Comparison of ENCODE assay signal across 8 cellular contexts in genomic region chr6:73695619-73696421, GRCh38. TPM values are rescaled to one million over a fixed set of nuclear protein-coding genes. Genes with fewer than 3 reads are reported as not detected.
A peak's percentile ranks its signal among the peaks of the same experiment; 100 is the strongest.
DNase-seq lines count a peak whose midpoint lies in the region; ATAC-seq and TF ChIP-seq lines count a peak whose summit lies in the region.

Gene CD109 (plus strand): TSS chr6:73696203. CDS start chr6:73696216, 13 bp downstream.

- peak within 1 kb of the TSS; percentile 85 for H3K4me3 ChIP-seq in osteoblast (ENCODE audit: insufficient read depth, low read length)
- peak within 1 kb of the TSS; percentile 66 for H3K4me3 ChIP-seq in thymus (ENCODE audit: low read length)

- peaks cover 10% of the 10 kb centered on the region for H3K36me3 ChIP-seq in osteoblast (ENCODE audit: insufficient read depth, low read length)
- H3K36me3 ChIP-seq in thymus (ENCODE audit: control insufficient read depth, insufficient read depth), result no peaks in the 10 kb centered on the region

- H3K79me2 ChIP-seq in osteoblast (ENCODE audit: insufficient read depth, low read length), result peaks cover 35% of the 10 kb centered on the region

- peak; percentile 51 for DNase-seq in Ammon's horn (ENCODE audit: low spot score)
- DNase-seq in GM19238 (ENCODE audit: insufficient read length, low spot score), result peak; percentile 19
- DNase-seq in RPMI7951 (ENCODE audit: low read depth), result peak; percentile 90
- DNase-seq in activated gamma-delta T cell treated with Interleukin-2 at 50 U/mL for 16 hours, result peak; percentile 38
- peak; percentile 73 for DNase-seq in glomerular endothelial cell (ENCODE audit: extremely low read depth, low read depth, low spot score)
- DNase-seq in osteoblast (ENCODE audit: insufficient read length, low spot score, missing footprints), result peak; percentile 90

- H3K27ac ChIP-seq in osteoblast (ENCODE audit: low read depth, low read length) (peak within 1 kb of the TSS; percentile 83), thymus (ENCODE audit: low read depth) (peak within 1 kb of the TSS; percentile 47)

- peak; percentile 63 for ATAC-seq in HG03439 (IDR thresholded peaks at IDR 0.05; ENCODE audit: unreplicated experiment)

- WGBS in thymus, result under 1% methylated on average over 61 of the region's 61 CpGs

- no peaks in the 10 kb centered on the region for H4K20me1 ChIP-seq in osteoblast (ENCODE audit: insufficient read depth, low read length)

- H3K4me1 ChIP-seq in osteoblast (ENCODE audit: insufficient read depth, low read length) (peaks cover 22% of the 10 kb centered on the region), thymus (ENCODE audit: control insufficient read depth, insufficient read depth, low read length) (peaks cover 7% of the 10 kb centered on the region)

- no peaks in the 10 kb centered on the region for H3K9me3 ChIP-seq in osteoblast (ENCODE audit: low read depth, low read length)
- no peaks in the 10 kb centered on the region for H3K9me3 ChIP-seq in thymus (ENCODE audit: control insufficient read depth)

- H3K27me3 ChIP-seq in osteoblast (ENCODE audit: insufficient read depth, low read length) (no peaks in the 10 kb centered on the region), thymus (ENCODE audit: control insufficient read depth, insufficient read depth) (no peaks in the 10 kb centered on the region)

- peak within 1 kb of the TSS; percentile 90 for H2AFZ ChIP-seq in osteoblast (ENCODE audit: low read length)

- no peak for TF ChIP-seq CTCF in osteoblast (IDR thresholded peaks at IDR 0.05; ENCODE audit: extremely low read depth, low read depth, low read length)

- H3K4me2 ChIP-seq in osteoblast (ENCODE audit: insufficient read depth, low read length), result peak within 1 kb of the TSS; percentile 89

RNA-seq across cellular contexts. Expression of gene CD109, which starts in this region (rescaled TPM):
- 67.4 and 75.9 TPM in 2 replicates for total RNA-seq in RPMI7951 (2014; rRNA removed; shearing (Covaris generic))
- total RNA-seq in glomerular endothelial cell (85.1 and 100 TPM in 2 replicates), osteoblast (85.5 and 93.4 TPM in 2 replicates)
- polyA plus RNA-seq in thymus, result 1.5 TPM

Comparison
In these comparisons a context has a peak if more than half of its experiments do, and no peak if none do; other contexts are left out.
1. Peak in every context shown above with its lines: DNase-seq, ATAC-seq, H3K4me3 ChIP-seq and H3K27ac ChIP-seq.
2. DNase-seq: peak in every context shown above with its lines; median percentile 90 in RPMI7951; 90 in osteoblast; 73 in glomerular endothelial cell; 51 in Ammon's horn; 38 in activated gamma-delta T cell treated with Interleukin-2 at 50 U/mL for 16 hours; 19 in GM19238.